In genomic region chr3:26603771-26604170, GRCh38 we compare ENCODE assay signal across 1 cellular context. TPM values are rescaled to one million over a fixed set of nuclear protein-coding genes. Genes with fewer than 3 reads are reported as not detected.
"Had no signal": no experiment of that assay in that cellular context is flagged by ENCODE, and none has a peak within 500 bp of the region (broad histone marks: within the 10 kb centered on the region; RNA-seq: fewer than 3 reads in every experiment).

No MANE protein-coding gene starts in this region.

RNA-seq across cellular contexts. Expression of gene LRRC3B, which starts 18.8 kb away (rescaled TPM):
- total RNA-seq: GM12878 had no signal
- polyA plus RNA-seq: GM12878 had no signal
